In the genomic region with DNA sequence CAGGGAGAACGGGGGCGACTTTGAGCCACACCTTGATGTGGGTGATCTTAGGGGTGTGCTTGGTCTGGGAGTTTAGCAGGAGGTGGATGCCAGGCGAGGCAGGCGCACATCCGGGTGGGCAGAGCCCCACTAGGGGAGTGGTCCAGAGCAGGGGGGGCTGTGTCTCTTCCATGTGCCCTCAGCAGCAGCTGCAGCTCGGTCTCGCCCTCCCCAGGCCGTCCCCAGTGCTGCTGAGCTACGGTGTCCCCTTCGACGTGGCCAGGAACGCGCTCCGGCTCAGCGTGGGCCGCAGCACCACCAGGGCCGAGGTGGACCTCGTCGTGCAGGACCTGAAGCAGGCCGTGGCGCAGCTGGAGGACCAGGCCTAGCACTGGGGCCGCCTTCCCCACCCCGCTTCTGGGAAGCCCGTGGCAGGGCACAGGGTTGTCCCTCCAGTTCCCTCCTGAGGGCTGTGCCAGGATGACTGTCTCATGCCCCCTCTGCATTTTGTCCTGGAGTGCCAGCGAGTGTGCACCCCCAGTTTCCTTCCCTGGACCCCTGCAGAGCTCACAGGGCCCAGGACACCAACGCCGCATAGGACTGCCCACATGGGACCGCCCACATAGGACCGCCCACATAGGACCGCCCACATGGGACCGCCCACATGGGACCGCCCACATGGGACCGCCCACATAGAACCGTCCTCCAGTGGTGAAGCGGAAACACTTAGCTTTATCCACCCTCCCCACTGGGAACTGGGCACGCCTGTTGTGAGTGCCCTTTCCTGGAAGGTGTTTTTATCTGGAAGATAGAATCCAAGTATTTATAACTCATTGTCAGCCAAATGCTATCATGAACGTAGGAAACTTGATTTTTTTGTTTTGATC, we compare ENCODE assay signal across 8 cellular contexts.
DNase-seq lines count a peak whose midpoint lies in the region; ATAC-seq and TF ChIP-seq lines count a peak whose summit lies in the region.

No MANE protein-coding gene starts in this region.

- peaks cover 26 to 59% (median 53%) of the 10 kb centered on the region in 10 experiments for H3K4me1 ChIP-seq in BLaER1 treated with 17β-estradiol and CSF1 and Interleukin-3, amounts not matched to agents 10 nM and 100 nM
- H3K4me1 ChIP-seq in RWPE2 (ENCODE audit: insufficient read depth, poor library complexity, severe bottlenecking): no peaks in the 10 kb centered on the region

- peak overlapping the region in 9 of 10 experiments; percentile 6 to 46 (median 35); a peak in 14 of 20 replicates for H3K4me3 ChIP-seq in BLaER1 treated with 17β-estradiol and CSF1 and Interleukin-3, amounts not matched to agents 10 nM and 100 nM
- no peak overlapping the region for H3K4me3 ChIP-seq in RWPE2 (ENCODE audit: severe bottlenecking)

- DNase-seq in RWPE2 (ENCODE audit: low spot score) (peak; percentile 64), erythroblast (lab: John Stamatoyannopoulos, UW) (peak; percentile 84 to 92), middle frontal gyrus (ENCODE audit: extremely low spot score, low spot score) (no peak), GDM1 (lab: John Stamatoyannopoulos, UW) (no peak)

- H3K27ac ChIP-seq in BLaER1 treated with 17β-estradiol and CSF1 and Interleukin-3, amounts not matched to agents 10 nM and 100 nM: peak overlapping the region; percentile 52 to 74 (median 63); a peak in 21 of 22 replicates
- no peak overlapping the region for H3K27ac ChIP-seq in RWPE2 (ENCODE audit: poor library complexity, severe bottlenecking)

- peak overlapping the region; percentile 78 to 87 (median 87) for H3K27ac Mint-ChIP-seq in nephron

- no peak for TF ChIP-seq CTCF in RWPE2 (IDR thresholded peaks at IDR 0.05; ENCODE audit: poor library complexity, severe bottlenecking)
- no peak for TF ChIP-seq CTCF in nephron (IDR thresholded peaks at IDR 0.05; ENCODE audit: unreplicated experiment in 3 of 3)

- no peaks in the 10 kb centered on the region for H3K9me3 Mint-ChIP-seq in nephron

- peaks cover 9% of the 10 kb centered on the region for H3K4me1 Mint-ChIP-seq in nephron

- peak overlapping the region; percentile 78 to 97 (median 94) for H3K4me2 ChIP-seq in BLaER1 treated with 17β-estradiol and CSF1 and Interleukin-3, amounts not matched to agents 10 nM and 100 nM

- H3K9ac ChIP-seq in BLaER1 treated with 17β-estradiol and CSF1 and Interleukin-3, amounts not matched to agents 10 nM and 100 nM: peak overlapping the region in 10 of 11 experiments; percentile 25 to 71 (median 52); a peak in 15 of 22 replicates

- H3K36me3 Mint-ChIP-seq in nephron (ENCODE audit: low read depth): no peaks in the 10 kb centered on the region

- H3K27me3 Mint-ChIP-seq in nephron (ENCODE audit: low read depth): no peaks in the 10 kb centered on the region

- peaks cover 0 to 9% (median 0%) of the 10 kb centered on the region in 11 experiments; a peak in 2 of 22 replicates for H3K36me3 ChIP-seq in BLaER1 treated with 17β-estradiol and CSF1 and Interleukin-3, amounts not matched to agents 10 nM and 100 nM
- H3K36me3 ChIP-seq in RWPE2 (ENCODE audit: low read depth): no peaks in the 10 kb centered on the region

- no peaks in the 10 kb centered on the region for H3K27me3 ChIP-seq in BLaER1 treated with 17β-estradiol and CSF1 and Interleukin-3, amounts not matched to agents 10 nM and 100 nM
- no peaks in the 10 kb centered on the region for H3K27me3 ChIP-seq in RWPE2 (ENCODE audit: insufficient read depth, poor library complexity, severe bottlenecking)

- TF ChIP-seq POLR2A in erythroblast (IDR thresholded peaks at IDR 0.05; ENCODE audit: low read length): no peak

- H3K4me3 Mint-ChIP-seq in nephron: no peak overlapping the region

- H4K20me1 ChIP-seq in BLaER1 treated with 17β-estradiol and CSF1 and Interleukin-3, amounts not matched to agents 10 nM and 100 nM: peaks cover 0 to 24% (median 3%) of the 10 kb centered on the region in 11 experiments; a peak in 7 of 22 replicates

- ATAC-seq in GM18511 (IDR thresholded peaks at IDR 0.05; ENCODE audit: unreplicated experiment) (peak; percentile 86), HG03045 (IDR thresholded peaks at IDR 0.05; ENCODE audit: unreplicated experiment) (peak; percentile 44), RWPE2 (ENCODE audit: low read depth) (peak; percentile 69)

- H3K9me3 ChIP-seq in BLaER1 treated with 17β-estradiol and CSF1 and Interleukin-3, amounts not matched to agents 10 nM and 100 nM (replicated peaks in 1 of 11): no peaks in the 10 kb centered on the region
- no peaks in the 10 kb centered on the region for H3K9me3 ChIP-seq in RWPE2 (ENCODE audit: severe bottlenecking)

Comparison
In these comparisons a context has a peak if more than half of its experiments do, and no peak if none do; other contexts are left out.
1. DNase-seq: peak in RWPE2 (single experiment) and erythroblast (2 of 2); none in middle frontal gyrus (single experiment) and GDM1 (single experiment).
2. Peak in every context shown above with its lines, with median percentiles within 50 percentile points of each other: ATAC-seq.